8 cellular contexts compared by ENCODE assay signal in the genomic region with DNA sequence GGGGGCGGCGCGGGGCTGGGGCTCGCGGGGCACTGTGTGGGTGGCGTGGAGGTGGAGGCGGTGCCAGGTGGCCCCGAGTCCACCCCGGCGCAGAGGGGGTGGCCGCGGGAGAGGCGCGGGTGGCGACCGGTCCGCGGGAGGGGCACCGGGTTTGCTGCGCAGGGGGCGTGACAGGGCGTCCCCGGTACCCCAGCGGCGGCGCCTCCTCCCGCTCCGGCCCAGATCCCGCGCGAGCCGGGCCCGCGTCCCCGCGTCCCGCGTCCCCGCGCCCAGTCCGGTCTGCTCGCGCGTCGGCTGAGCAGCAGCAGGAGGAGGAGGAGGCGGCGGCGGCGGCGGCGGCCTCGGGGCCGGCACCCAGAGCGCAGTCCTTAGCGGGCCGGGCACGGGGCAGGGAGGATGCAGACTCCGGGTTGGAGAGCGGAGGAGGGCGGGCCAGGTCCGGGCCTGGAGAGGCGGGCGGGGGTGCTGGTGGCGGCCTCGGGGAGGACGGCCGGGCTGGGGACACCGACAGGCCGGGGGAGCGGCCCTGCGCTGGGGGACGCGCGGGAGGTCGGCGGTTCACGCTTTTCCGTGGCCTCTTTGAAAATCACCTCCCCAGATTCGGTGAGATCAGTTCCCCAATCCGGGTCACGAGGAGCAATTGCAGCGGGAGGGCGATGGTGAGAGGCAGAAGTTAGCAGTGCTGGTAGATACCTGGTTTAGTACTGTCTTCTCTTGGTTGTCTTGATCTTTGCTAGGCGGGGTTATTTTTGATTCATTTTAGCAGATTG. TPM values are rescaled to one million over a fixed set of nuclear protein-coding genes. Genes with fewer than 3 reads are reported as not detected.
A peak's percentile ranks its signal among the peaks of the same experiment; 100 is the strongest.
DNase-seq lines count a peak whose midpoint lies in the region; ATAC-seq and TF ChIP-seq lines count a peak whose summit lies in the region.

No MANE protein-coding gene starts in this region.

- no peaks in the 10 kb centered on the region for H3K36me3 ChIP-seq in OCI-LY7 (ENCODE audit: insufficient read depth, low read length)

- intact Hi-C loops in OCI-LY7 (cut with micrococcal nuclease; ENCODE audit: unreplicated experiment) = loop anchor here (1.0 to 2.0 kb wide), 2 partner anchors 26 to 70 kb away; no protein-coding TSS in a partner anchor

- H3K9me3 ChIP-seq in OCI-LY7 (ENCODE audit: low read length) = no peaks in the 10 kb centered on the region

- H3K4me3 ChIP-seq in HL-60 (replicated peaks; ENCODE audit: insufficient read depth, low read length) = no peak overlapping the region
- peak overlapping the region; percentile 94 for H3K4me3 ChIP-seq in OCI-LY7 (ENCODE audit: low read depth, low read length, poor library complexity, severe bottlenecking)

- peak; percentile 54 for ATAC-seq in GM21360 (IDR thresholded peaks at IDR 0.05; ENCODE audit: unreplicated experiment)

- DNase-seq in DMS79 treated with DMSO at 0.1 percent for 48 hours (lab: John Stamatoyannopoulos, UW) (peak; percentile 67), HL-60 (ENCODE audit: low read depth in 1 of 2, low spot score in 1 of 2) (peak in 1 of 2 experiments; percentile 82), OCI-LY7 (ENCODE audit: low spot score) (peak; percentile 77), glomerular visceral epithelial cell (ENCODE audit: extremely low spot score) (peak; percentile 86), occipital lobe (lab: John Stamatoyannopoulos, UW) (peak; percentile 39), HK-2 (ENCODE audit: unreplicated experiment) (no peak)
- DNase-seq in activated naive CD4-positive, alpha-beta T cell treated with anti-CD3 and anti-CD28 coated beads, Interleukin-2, amount 50 U/mL, for 16 hours = peak; percentile 26

- H3K27me3 ChIP-seq in HL-60 (ENCODE audit: insufficient read depth, poor library complexity, severe bottlenecking) = no peaks in the 10 kb centered on the region

- no peaks in the 10 kb centered on the region for H3K9me2 ChIP-seq in OCI-LY7 (ENCODE audit: insufficient read depth, low read length)

- H2AFZ ChIP-seq in OCI-LY7 (ENCODE audit: low read length) = no peak overlapping the region

- CTCF ChIA-PET in OCI-LY7 (lab: Charles Lee; ENCODE audit: unreplicated experiment) = no interaction called here

- no peak for TF ChIP-seq CTCF in HL-60 (IDR thresholded peaks at IDR 0.05; ENCODE audit: insufficient read depth, low read length)
- no peak; the same call in 1 of the 2 replicates for TF ChIP-seq CTCF in OCI-LY7 (conservative IDR thresholded peaks at IDR 0.05; ENCODE audit: low read length)

- H3K4me2 ChIP-seq in OCI-LY7 (ENCODE audit: low read length) = peak overlapping the region; percentile 79

- H3K4me1 ChIP-seq in OCI-LY7 (ENCODE audit: insufficient read depth, low read length, poor library complexity, severe bottlenecking) = peaks cover 22% of the 10 kb centered on the region

- POLR2A ChIA-PET in OCI-LY7 (lab: Charles Lee) = interaction anchor here (0.5 to 2.2 kb wide), 5 partner anchors 10 to 120 kb away, joined by 3 to 25 read pairs (median 5); no protein-coding TSS in a partner anchor

- no TSS peak for BruUV-seq in OCI-LY7 (replicated peaks; lab: Mats Ljungman, UMichigan)

- H3K79me2 ChIP-seq in OCI-LY7 (ENCODE audit: insufficient read depth, low read depth, low read length) = peaks cover 24% of the 10 kb centered on the region

- no peaks in the 10 kb centered on the region for H4K20me1 ChIP-seq in OCI-LY7 (ENCODE audit: insufficient read depth, low read length)

- H3K27ac ChIP-seq in HL-60 (replicated peaks) = peak overlapping the region; percentile 47; the same call in 1 of the 2 replicates
- H3K27ac ChIP-seq in OCI-LY7 (ENCODE audit: low read depth, low read length, poor library complexity, severe bottlenecking) = peak overlapping the region; percentile 68

RNA-seq across cellular contexts. Expression of gene TRIO, which starts 1.6 kb away (rescaled TPM):
- total RNA-seq in OCI-LY7 (2014; rRNA removed; shearing (Covaris generic)) = 29.3 and 35.8 TPM in 2 replicates
- total RNA-seq in OCI-LY7 (2022) (55.1 and 69.4 TPM in 2 replicates), occipital lobe (381 TPM)
